ENCODE assay signal across 17 cellular contexts in genomic region chr6:106077170-106077569, GRCh38.
"Had no signal": no experiment of that assay in that cellular context is flagged by ENCODE, and none has a peak within 500 bp of the region (broad histone marks: within the 10 kb centered on the region; RNA-seq: fewer than 3 reads in every experiment).

No MANE protein-coding gene starts in this region.

- H3K4me1 ChIP-seq: breast epithelium, spleen had no signal

- H3K36me3 ChIP-seq: breast epithelium, spleen had no signal

- H3K4me3 Mint-ChIP-seq: activated CD4-positive, alpha-beta T cell treated with anti-CD3 and anti-CD28 coated beads, Interleukin-2, amount 10 ng/mL, durations not matched to agents 7 days and 5 days; activated naive CD4-positive, alpha-beta T cell treated with anti-CD3 and anti-CD28 coated beads, Interleukin-2, amount 50 U/mL, for 24 hours; activated T-cell treated with anti-CD3 and anti-CD28 coated beads, Interleukin-2, amount 50 U/mL, for 72 hours; immature natural killer cell; nephron; stimulated activated naive B cell treated with anti-CD40 and anti-IgM and Interleukin-4, amounts not matched to agents 10 μg/mL and 1 μg/mL and 100 μg/mL, for 72 hours had no signal

- DNase-seq: activated CD4-positive, alpha-beta T cell treated with anti-CD3 and anti-CD28 coated beads, Interleukin-2, amount 10 ng/mL, durations not matched to agents 7 days and 5 days; activated CD8-positive, alpha-beta memory T cell treated with anti-CD3 and anti-CD28 coated beads, Interleukin-2, amount 50 U/mL, for 48 hours; activated gamma-delta T cell; activated T-cell treated with anti-CD3 and anti-CD28 coated beads, Interleukin-2, amount 50 U/mL, for 72 hours; cerebellar nuclear complex; cortex of kidney; immature natural killer cell; nucleus accumbens; posterior cingulate gyrus; retina; spleen; stimulated activated CD4-positive, alpha-beta T cell treated with anti-CD3 and anti-CD28 coated beads, Interleukin-4, amount 100 ng/mL, for 4 hours; stimulated activated naive B cell treated with anti-CD40 and anti-IgM and Interleukin-4, amounts not matched to agents 10 μg/mL and 1 μg/mL and 100 μg/mL, for 72 hours; T-helper 2 cell had no signal

- H3K4me3 ChIP-seq: breast epithelium, spleen had no signal

- ATAC-seq: activated T-cell treated with anti-CD3 and anti-CD28 coated beads, Interleukin-2, amount 50 U/mL, for 72 hours; stimulated activated naive B cell treated with anti-CD40 and anti-IgM and Interleukin-4, amounts not matched to agents 10 μg/mL and 1 μg/mL and 100 μg/mL, for 72 hours had no signal

- H3K36me3 Mint-ChIP-seq: activated naive CD4-positive, alpha-beta T cell treated with anti-CD3 and anti-CD28 coated beads, Interleukin-2, amount 50 U/mL, for 24 hours; immature natural killer cell; stimulated activated naive B cell treated with anti-CD40 and anti-IgM and Interleukin-4, amounts not matched to agents 10 μg/mL and 1 μg/mL and 100 μg/mL, for 72 hours had no signal

- H3K27me3 ChIP-seq: breast epithelium, spleen had no signal

- H3K9me3 Mint-ChIP-seq: activated CD4-positive, alpha-beta T cell treated with anti-CD3 and anti-CD28 coated beads, Interleukin-2, amount 10 ng/mL, durations not matched to agents 7 days and 5 days; activated naive CD4-positive, alpha-beta T cell treated with anti-CD3 and anti-CD28 coated beads, Interleukin-2, amount 50 U/mL, for 24 hours; activated T-cell treated with anti-CD3 and anti-CD28 coated beads, Interleukin-2, amount 50 U/mL, for 72 hours; immature natural killer cell; nephron; stimulated activated naive B cell treated with anti-CD40 and anti-IgM and Interleukin-4, amounts not matched to agents 10 μg/mL and 1 μg/mL and 100 μg/mL, for 72 hours had no signal

- H3K27ac ChIP-seq: breast epithelium, spleen had no signal

- H3K9me3 ChIP-seq: breast epithelium, spleen had no signal

- H3K4me1 Mint-ChIP-seq: immature natural killer cell; nephron; stimulated activated naive B cell treated with anti-CD40 and anti-IgM and Interleukin-4, amounts not matched to agents 10 μg/mL and 1 μg/mL and 100 μg/mL, for 72 hours had no signal

- H3K27ac Mint-ChIP-seq: activated CD4-positive, alpha-beta T cell treated with anti-CD3 and anti-CD28 coated beads, Interleukin-2, amount 10 ng/mL, durations not matched to agents 7 days and 5 days; activated naive CD4-positive, alpha-beta T cell treated with anti-CD3 and anti-CD28 coated beads, Interleukin-2, amount 50 U/mL, for 24 hours; activated T-cell treated with anti-CD3 and anti-CD28 coated beads, Interleukin-2, amount 50 U/mL, for 72 hours; nephron; stimulated activated naive B cell treated with anti-CD40 and anti-IgM and Interleukin-4, amounts not matched to agents 10 μg/mL and 1 μg/mL and 100 μg/mL, for 72 hours had no signal

- H3K27me3 Mint-ChIP-seq: activated naive CD4-positive, alpha-beta T cell treated with anti-CD3 and anti-CD28 coated beads, Interleukin-2, amount 50 U/mL, for 24 hours had no signal
